13 cellular contexts compared by ENCODE assay signal in the genomic region with DNA sequence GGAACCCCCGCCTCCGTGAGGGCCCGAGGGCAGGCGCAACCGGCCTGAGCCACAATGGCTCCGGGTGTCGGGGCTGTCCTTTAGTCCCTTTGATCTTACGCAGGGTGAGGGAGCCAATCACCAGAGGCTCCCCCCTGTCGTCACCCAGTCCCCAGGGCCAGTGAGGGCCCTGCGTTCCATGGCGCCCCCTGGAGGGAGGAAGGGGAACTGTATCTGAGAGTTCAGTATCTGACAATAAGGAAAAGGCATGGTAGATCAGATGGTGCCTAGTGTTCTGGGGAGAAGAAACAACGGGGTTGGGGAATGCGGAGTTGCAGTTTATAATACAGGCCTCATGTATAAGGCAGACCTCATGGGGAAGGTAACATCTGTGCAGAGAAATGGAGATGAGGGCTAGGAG. TPM values are rescaled to one million over a fixed set of nuclear protein-coding genes. Genes with fewer than 3 reads are reported as not detected.
"Had no signal": no experiment of that assay in that cellular context is flagged by ENCODE, and none has a peak within 500 bp of the region (broad histone marks: within the 10 kb centered on the region; RNA-seq: fewer than 3 reads in every experiment).

No MANE protein-coding gene starts in this region.

RNA-seq across cellular contexts. Expression of a gene that starts 59.1 kb away (rescaled TPM):
- total RNA-seq: activated B cell treated with CpG ODN at 0.5 μM for 24 hours; activated CD4-positive, alpha-beta memory T cell treated with anti-CD3 and anti-CD28 coated beads for 36 hours; activated CD4-positive, alpha-beta memory T cell treated with anti-CD3 and anti-CD28 coated beads, Interleukin-2, amount 10 ng/mL, durations not matched to agents 7 days and 5 days; activated CD4-positive, alpha-beta T cell treated with anti-CD3 and anti-CD28 coated beads for 36 hours; activated CD4-positive, alpha-beta T cell treated with anti-CD3 and anti-CD28 coated beads, Interleukin-2, amount 10 ng/mL, durations not matched to agents 24 days and 14 days; activated CD4-positive, alpha-beta T cell treated with anti-CD3 and anti-CD28 coated beads, Interleukin-2, amount 10 ng/mL, durations not matched to agents 7 days and 5 days; activated CD8-positive, alpha-beta memory T cell treated with anti-CD3 and anti-CD28 coated beads for 36 hours; activated CD8-positive, alpha-beta memory T cell treated with anti-CD3 and anti-CD28 coated beads, Interleukin-2, amount 10 ng/mL, durations not matched to agents 7 days and 5 days; activated CD8-positive, alpha-beta T cell treated with anti-CD3 and anti-CD28 coated beads for 36 hours; activated CD8-positive, alpha-beta T cell treated with anti-CD3 and anti-CD28 coated beads, Interleukin-2, amount 10 ng/mL, durations not matched to agents 7 days and 5 days; T-helper 1 cell treated with Interleukin-12 subunit alpha and Interleukin-12 subunit beta and Interleukin-4 antibody, amounts not matched to agents 30 ng/mL and 1 ng/mL, for 36 hours; T-helper 17 cell; T-helper 2 cell treated with Interferon-gamma antibody and Interleukin-4, amounts not matched to agents 100 ng/mL and 5 ng/mL, for 36 hours had no signal
